Comparison of ENCODE assay signal across 16 cellular contexts in the genomic region with DNA sequence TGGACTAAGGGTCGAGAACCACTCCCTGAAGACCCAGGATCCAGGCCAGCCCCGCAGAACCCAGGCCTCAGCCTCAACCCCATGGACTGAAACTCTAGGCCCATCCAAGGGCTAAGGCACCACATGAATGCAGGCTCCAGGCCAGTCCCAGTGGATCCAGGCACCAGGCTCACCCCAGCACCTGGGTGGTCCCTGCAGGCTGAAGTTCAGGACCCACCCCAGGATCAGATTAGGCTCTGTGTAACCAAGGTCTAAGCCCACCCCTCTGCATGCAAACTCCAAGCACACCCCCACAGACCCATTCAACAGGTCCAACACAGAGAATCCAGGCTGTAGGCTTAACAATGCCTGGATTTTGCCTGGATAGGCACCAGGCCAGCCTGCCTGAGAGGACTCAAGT.
A peak's percentile ranks its signal among the peaks of the same experiment; 100 is the strongest.
DNase-seq lines count a peak whose midpoint lies in the region; ATAC-seq and TF ChIP-seq lines count a peak whose summit lies in the region.
"Had no signal": no experiment of that assay in that cellular context is flagged by ENCODE, and none has a peak within 500 bp of the region (broad histone marks: within the 10 kb centered on the region; RNA-seq: fewer than 3 reads in every experiment).

No MANE protein-coding gene starts in this region.

- 93 to 97% methylated on average over 2 of the region's 2 CpGs for WGBS in aorta, 2 donors

- H3K4me1 Mint-ChIP-seq in stimulated activated effector memory CD8-positive, alpha-beta T cell treated with anti-CD3 and anti-CD28 coated beads, Interleukin-12 subunit alpha, Interleukin-12 subunit beta, amount 100 ng/mL, for 72 hours: no peaks in the 10 kb centered on the region
- no peaks in the 10 kb centered on the region for H3K4me1 Mint-ChIP-seq in chondrocyte (ENCODE audit: low read depth)

- H3K36me3 Mint-ChIP-seq in stimulated activated effector memory CD8-positive, alpha-beta T cell treated with anti-CD3 and anti-CD28 coated beads, Interleukin-12 subunit alpha, Interleukin-12 subunit beta, amount 100 ng/mL, for 72 hours: no peaks in the 10 kb centered on the region
- H3K36me3 Mint-ChIP-seq in chondrocyte (ENCODE audit: low read depth): peaks cover 5% of the 10 kb centered on the region
- H3K36me3 Mint-ChIP-seq: CD8-positive, alpha-beta T cell had no signal

- H3K9me3 Mint-ChIP-seq in stimulated activated effector memory CD8-positive, alpha-beta T cell treated with anti-CD3 and anti-CD28 coated beads, Interleukin-12 subunit alpha, Interleukin-12 subunit beta, amount 100 ng/mL, for 72 hours: peaks cover 12% of the 10 kb centered on the region
- H3K9me3 Mint-ChIP-seq in chondrocyte (ENCODE audit: low read depth): peaks cover 12% of the 10 kb centered on the region

- H3K4me1 ChIP-seq in HEK293 (ENCODE audit: control insufficient read depth, insufficient read depth, low read length) (no peaks in the 10 kb centered on the region), aorta (ENCODE audit: control insufficient read depth in 1 of 2, insufficient read depth in 2 of 2, low read length in 2 of 2) (no peaks in the 10 kb centered on the region)
- H3K4me1 ChIP-seq: BLaER1 treated with 17β-estradiol and CSF1 and Interleukin-3, amounts not matched to agents 10 nM and 100 nM; Caco-2 had no signal

- H3K4me3 ChIP-seq in HEK293 (ENCODE audit: low read depth, low read length): no peak overlapping the region
- H3K4me3 ChIP-seq in aorta (ENCODE audit: low read length in 2 of 2): no peak overlapping the region
- H3K4me3 ChIP-seq: BLaER1 treated with 17β-estradiol and CSF1 and Interleukin-3, amounts not matched to agents 10 nM and 100 nM had no signal

- H3K27me3 ChIP-seq in aorta (ENCODE audit: control insufficient read depth in 1 of 2, insufficient read depth in 2 of 2, low read length in 1 of 2): no peaks in the 10 kb centered on the region
- H3K27me3 ChIP-seq: BLaER1 treated with 17β-estradiol and CSF1 and Interleukin-3, amounts not matched to agents 10 nM and 100 nM had no signal

- TF ChIP-seq CTCF in HEK293 (tag by site-specific recombination; IDR thresholded peaks at IDR 0.05) (no peak), chondrocyte (IDR thresholded peaks at IDR 0.05) (no peak)

- H3K36me3 ChIP-seq in HEK293 (ENCODE audit: control insufficient read depth in 2 of 2, insufficient read depth in 1 of 2, low read length in 2 of 2) (no peaks in the 10 kb centered on the region), aorta (ENCODE audit: control insufficient read depth in 1 of 2, insufficient read depth in 2 of 2, low read length in 1 of 2) (no peaks in the 10 kb centered on the region)
- H3K36me3 ChIP-seq: BLaER1 treated with 17β-estradiol and CSF1 and Interleukin-3, amounts not matched to agents 10 nM and 100 nM had no signal

- CTCF ChIA-PET in HEK293 (lab: Yijun Ruan, JAX): no interaction called here

- ATAC-seq in stimulated activated effector memory CD8-positive, alpha-beta T cell treated with anti-CD3 and anti-CD28 coated beads, Interleukin-12 subunit alpha, Interleukin-12 subunit beta, amount 100 ng/mL, for 72 hours: peak; percentile 21
- ATAC-seq in aorta (ENCODE audit: low FRiP score) (peak; percentile 54), GM18519 (IDR thresholded peaks at IDR 0.05; ENCODE audit: low FRiP score, unreplicated experiment) (no peak)
- ATAC-seq: CD8-positive, alpha-beta T cell had no signal

- no peak overlapping the region for H3K4me3 Mint-ChIP-seq in stimulated activated effector memory CD8-positive, alpha-beta T cell treated with anti-CD3 and anti-CD28 coated beads, Interleukin-12 subunit alpha, Interleukin-12 subunit beta, amount 100 ng/mL, for 72 hours
- no peak overlapping the region for H3K4me3 Mint-ChIP-seq in chondrocyte (ENCODE audit: unreplicated experiment)
- H3K4me3 Mint-ChIP-seq: CD4-positive, alpha-beta T cell; CD8-positive, alpha-beta T cell had no signal

- H3K27ac Mint-ChIP-seq in stimulated activated effector memory CD8-positive, alpha-beta T cell treated with anti-CD3 and anti-CD28 coated beads, Interleukin-12 subunit alpha, Interleukin-12 subunit beta, amount 100 ng/mL, for 72 hours: no peak overlapping the region
- no peak overlapping the region for H3K27ac Mint-ChIP-seq in chondrocyte (ENCODE audit: unreplicated experiment)
- H3K27ac Mint-ChIP-seq: CD4-positive, alpha-beta T cell; CD8-positive, alpha-beta T cell had no signal

- intact Hi-C loops in aorta (cut with DNase I): no loop called here

- DNase-seq in stimulated activated effector memory CD8-positive, alpha-beta T cell treated with anti-CD3 and anti-CD28 coated beads, Interleukin-12 subunit alpha, Interleukin-12 subunit beta, amount 100 ng/mL, for 72 hours (ENCODE audit: low spot score in 2 of 2): no peak
- DNase-seq in aorta (peak in 1 of 2 donors; percentile 14), NCI-H446 (lab: John Stamatoyannopoulos, UW) (no peak), chondrocyte (ENCODE audit: low spot score) (no peak)
- DNase-seq: 8988T; ACHN; Caco-2; Calu3; CD4-positive, alpha-beta T cell; CD8-positive, alpha-beta T cell; DMS79 treated with DMSO at 0.1 percent for 48 hours; GF-D8 had no signal

- H3K9me3 ChIP-seq in HEK293 (ENCODE audit: control insufficient read depth, insufficient read depth, low read depth, low read length) (no peaks in the 10 kb centered on the region), aorta (ENCODE audit: control insufficient read depth, low read length) (no peaks in the 10 kb centered on the region)
- H3K9me3 ChIP-seq: Caco-2 had no signal

- POLR2A ChIA-PET in HEK293 (lab: Yijun Ruan, JAX): no interaction called here

- no peaks in the 10 kb centered on the region for H3K27me3 Mint-ChIP-seq in chondrocyte (ENCODE audit: low read depth)
- H3K27me3 Mint-ChIP-seq: CD4-positive, alpha-beta T cell had no signal

- no peak overlapping the region for H3K27ac ChIP-seq in HEK293 (ENCODE audit: extremely low read depth, low read depth, low read length)
- no peak overlapping the region for H3K27ac ChIP-seq in aorta (ENCODE audit: low read depth in 1 of 2, low read length in 2 of 2)
- H3K27ac ChIP-seq: BLaER1 treated with 17β-estradiol and CSF1 and Interleukin-3, amounts not matched to agents 10 nM and 100 nM; C4-2B had no signal

TF ChIP-seq in HEK293, 187 proteins besides CTCF, POLR2A, EP300 and RAD21:
- TF ChIP-seq ZSCAN23 (tag by site-specific recombination; IDR thresholded peaks at IDR 0.05): no peak
- TF ChIP-seq SCRT2 (tag by site-specific recombination; IDR thresholded peaks at IDR 0.05): 0 out of 2 replicates have a peak, but pooled peaks have one; percentile 20
